Comparison of ENCODE assay signal across 11 cellular contexts in genomic region chr11:76787911-76788596, GRCh38. TPM values are rescaled to one million over a fixed set of nuclear protein-coding genes. Genes with fewer than 3 reads are reported as not detected.
DNase-seq lines count a peak whose midpoint lies in the region; ATAC-seq and TF ChIP-seq lines count a peak whose summit lies in the region.
"Had no signal": no experiment of that assay in that cellular context is flagged by ENCODE, and none has a peak within 500 bp of the region (broad histone marks: within the 10 kb centered on the region; RNA-seq: fewer than 3 reads in every experiment).

No MANE protein-coding gene starts in this region.

- H3K36me3 Mint-ChIP-seq in activated CD4-positive, alpha-beta T cell treated with anti-CD3 and anti-CD28 coated beads, Interleukin-2, amount 10 ng/mL, durations not matched to agents 7 days and 5 days (ENCODE audit: low read depth): no peaks in the 10 kb centered on the region

- intact Hi-C loops in psoas muscle (cut with DNase I): no loop called here

- H3K27me3 Mint-ChIP-seq in activated CD4-positive, alpha-beta T cell treated with anti-CD3 and anti-CD28 coated beads, Interleukin-2, amount 10 ng/mL, durations not matched to agents 7 days and 5 days: peaks cover 26% of the 10 kb centered on the region

- WGBS in psoas muscle, 3 donors: 58 to 65% (median 62%) methylated on average over 12 of the region's 12 CpGs

- peaks cover 4% of the 10 kb centered on the region for H3K4me1 Mint-ChIP-seq in activated CD4-positive, alpha-beta T cell treated with anti-CD3 and anti-CD28 coated beads, Interleukin-2, amount 10 ng/mL, durations not matched to agents 7 days and 5 days

- CTCF ChIA-PET in activated CD4-positive, alpha-beta T cell treated with anti-CD3 and anti-CD28 coated beads, Interleukin-2, amount 10 ng/mL, durations not matched to agents 7 days and 5 days (lab: Charles Lee): interaction anchor here (1.0 kb wide), 1 partner anchor 10 kb away, joined by 3 read pairs; no protein-coding TSS in a partner anchor

- POLR2A ChIA-PET in activated CD4-positive, alpha-beta T cell treated with anti-CD3 and anti-CD28 coated beads, Interleukin-2, amount 10 ng/mL, durations not matched to agents 7 days and 5 days (lab: Charles Lee): no interaction called here

- peaks cover 19% of the 10 kb centered on the region for H3K36me3 ChIP-seq in RWPE2 (ENCODE audit: low read depth)
- no peaks in the 10 kb centered on the region for H3K36me3 ChIP-seq in psoas muscle (ENCODE audit: insufficient read depth in 1 of 2, low read depth in 1 of 2)

- H3K4me1 ChIP-seq in RWPE2 (ENCODE audit: insufficient read depth, poor library complexity, severe bottlenecking) (peaks cover 58% of the 10 kb centered on the region), psoas muscle (peaks cover 3% of the 10 kb centered on the region)

- TF ChIP-seq CTCF in RWPE2 (IDR thresholded peaks at IDR 0.05; ENCODE audit: poor library complexity, severe bottlenecking) (no peak), foreskin fibroblast (IDR thresholded peaks at IDR 0.05; ENCODE audit: low read depth, low read length) (no peak), psoas muscle (IDR thresholded peaks at IDR 0.05) (no peak)

- H3K4me3 ChIP-seq in RWPE2 (ENCODE audit: severe bottlenecking): no peak overlapping the region
- H3K4me3 ChIP-seq in foreskin fibroblast (ENCODE audit: low read depth in 1 of 2, low read length in 2 of 2): no peak overlapping the region
- no peak overlapping the region for H3K4me3 ChIP-seq in psoas muscle

- no peak overlapping the region for H3K27ac Mint-ChIP-seq in activated CD4-positive, alpha-beta T cell treated with anti-CD3 and anti-CD28 coated beads, Interleukin-2, amount 10 ng/mL, durations not matched to agents 7 days and 5 days

- H3K27ac ChIP-seq in RWPE2 (ENCODE audit: poor library complexity, severe bottlenecking): peak overlapping the region; percentile 90
- no peak overlapping the region for H3K27ac ChIP-seq in psoas muscle

- H3K9me3 ChIP-seq in RWPE2 (ENCODE audit: severe bottlenecking) (no peaks in the 10 kb centered on the region), psoas muscle (no peaks in the 10 kb centered on the region)

- peaks cover 2% of the 10 kb centered on the region for H3K9me3 Mint-ChIP-seq in activated CD4-positive, alpha-beta T cell treated with anti-CD3 and anti-CD28 coated beads, Interleukin-2, amount 10 ng/mL, durations not matched to agents 7 days and 5 days
- H3K9me3 Mint-ChIP-seq: central memory CD8-positive, alpha-beta T cell had no signal

- ATAC-seq in RWPE2 (ENCODE audit: low read depth) (peak; percentile 13), psoas muscle (peak in 1 of 4 donors; percentile 19), GM21390 (IDR thresholded peaks at IDR 0.05; ENCODE audit: unreplicated experiment) (no peak), HG03159 (IDR thresholded peaks at IDR 0.05; ENCODE audit: unreplicated experiment) (no peak), HG02588 (IDR thresholded peaks at IDR 0.05; ENCODE audit: unreplicated experiment) (no peak)

- DNase-seq in EH (ENCODE audit: low read depth) (peak; percentile 37), RWPE2 (ENCODE audit: low spot score) (no peak), foreskin fibroblast (peak; percentile 75 to 91), psoas muscle (peak; percentile 62 to 75)
- no peak for DNase-seq in activated CD4-positive, alpha-beta T cell treated with anti-CD3 and anti-CD28 coated beads, Interleukin-2, amount 10 ng/mL, durations not matched to agents 7 days and 5 days
- DNase-seq: activated CD8-positive, alpha-beta memory T cell treated with anti-CD3 and anti-CD28 coated beads for 24 hours; NCI-H1048 had no signal

- H3K27me3 ChIP-seq in RWPE2 (ENCODE audit: insufficient read depth, poor library complexity, severe bottlenecking) (no peaks in the 10 kb centered on the region), psoas muscle (ENCODE audit: insufficient read depth in 3 of 3, low read length in 2 of 3) (no peaks in the 10 kb centered on the region)

- H3K4me3 Mint-ChIP-seq in activated CD4-positive, alpha-beta T cell treated with anti-CD3 and anti-CD28 coated beads, Interleukin-2, amount 10 ng/mL, durations not matched to agents 7 days and 5 days: no peak overlapping the region
- H3K4me3 Mint-ChIP-seq: central memory CD8-positive, alpha-beta T cell had no signal

RNA-seq across cellular contexts. Expression of gene TSKU, which starts 4.9 kb away (rescaled TPM):
- total RNA-seq in psoas muscle: 10 to 100 TPM in 1 of 4 donors, 1 to 10 TPM in 3; 3.1 to 11.4 (median 3.8) TPM
- polyA plus RNA-seq in psoas muscle: 1 to 10 TPM; 3.2 to 5.1 (median 4.7) TPM
- 1 to 10 TPM in 1 of 2 experiments, under 1 TPM in 1; 0.99 to 1.3 TPM for total RNA-seq in activated CD4-positive, alpha-beta T cell treated with anti-CD3 and anti-CD28 coated beads, Interleukin-2, amount 10 ng/mL, durations not matched to agents 7 days and 5 days

Comparison
In these comparisons a context has a peak if more than half of its experiments do, and no peak if none do; other contexts are left out.
1. DNase-seq: peak in EH (single experiment), foreskin fibroblast (2 of 2) and psoas muscle (2 of 2); none in RWPE2 (single experiment) and activated CD4-positive, alpha-beta T cell treated with anti-CD3 and anti-CD28 coated beads, Interleukin-2, amount 10 ng/mL, durations not matched to agents 7 days and 5 days (single experiment).